Comparison of ENCODE assay signal across 9 cellular contexts in the genomic region with DNA sequence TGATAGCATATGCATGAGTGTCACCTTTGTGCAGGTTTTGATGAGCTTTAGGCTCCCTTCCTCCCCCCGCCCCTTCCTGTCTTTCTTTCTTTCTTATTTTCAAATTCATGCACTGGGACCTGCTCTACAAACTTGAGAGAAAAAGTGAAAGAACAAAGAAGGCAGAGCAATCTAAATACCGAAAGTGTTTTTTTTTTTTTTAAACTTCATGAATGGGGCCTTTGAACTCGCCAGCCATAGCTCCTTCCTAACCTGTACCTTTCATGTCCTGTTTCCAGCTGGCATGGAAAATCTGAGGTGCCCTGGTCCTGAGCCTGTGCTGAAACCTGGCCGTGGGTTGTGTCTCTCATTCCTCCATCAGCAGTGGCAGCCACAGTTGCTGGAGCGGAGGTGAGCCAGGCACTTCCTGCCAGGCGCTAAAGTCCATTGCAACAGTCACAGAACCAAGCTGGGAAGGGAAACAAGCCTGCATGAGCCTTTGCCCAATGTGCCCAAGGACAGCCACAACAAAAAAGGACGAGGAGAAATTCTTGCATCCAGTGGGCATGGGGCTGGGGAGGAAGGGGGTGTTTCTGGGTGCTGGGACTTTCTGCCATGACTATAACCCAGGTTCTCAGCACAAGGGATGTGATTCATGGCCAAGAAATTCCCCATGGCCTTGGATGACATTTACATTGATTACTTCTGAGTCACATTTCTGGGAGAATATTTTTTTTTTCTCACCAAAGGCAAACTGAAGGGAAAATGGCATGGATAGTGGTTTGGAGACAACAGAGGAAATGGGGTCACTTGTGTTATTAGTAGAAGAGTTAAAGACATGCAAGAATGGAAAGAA.
DNase-seq lines count a peak whose midpoint lies in the region; FAIRE-seq and TF ChIP-seq lines count a peak whose summit lies in the region.
"Had no signal": no experiment of that assay in that cellular context is flagged by ENCODE, and none has a peak within 500 bp of the region (broad histone marks: within the 10 kb centered on the region; RNA-seq: fewer than 3 reads in every experiment).

No MANE protein-coding gene starts in this region.

- intact Hi-C loops in adrenal gland (cut with DNase I): no loop called here
- intact Hi-C loops in posterior vena cava (cut with DNase I): no loop called here

- no peaks in the 10 kb centered on the region for H3K27me3 ChIP-seq in adrenal gland

- 57 to 73% (median 67%) methylated on average over 7 of the region's 7 CpGs for WGBS in adrenal gland, 4 donors

- peaks cover 13 to 16% of the 10 kb centered on the region in 2 donors for H3K4me1 ChIP-seq in adrenal gland (replicated peaks in 1 of 2)

- H3K27ac ChIP-seq in adrenal gland: peak overlapping the region in 3 of 5 donors; percentile 56 to 91 (median 69)
- H3K27ac ChIP-seq in substantia nigra (ENCODE audit: low read depth, low read length, poor library complexity, severe bottlenecking): no peak overlapping the region

- no peak for TF ChIP-seq CTCF in adrenal gland (IDR thresholded peaks at IDR 0.05)

- TF ChIP-seq POLR2A in adrenal gland (IDR thresholded peaks at IDR 0.05): peak in 1 of 2 donors; percentile 15

- DNase-seq in 8988T: peak; percentile 43
- DNase-seq in HTR-8/SVneo (ENCODE audit: insufficient read length, low spot score): peak; percentile 99
- DNase-seq in adrenal gland: peak; percentile 31 to 78 (median 72)
- DNase-seq in mucosa of gallbladder (ENCODE audit: low spot score): peak; percentile 41
- no peak for DNase-seq in posterior vena cava (ENCODE audit: low spot score)
- no peak for DNase-seq in substantia nigra (lab: John Stamatoyannopoulos, UW)
- DNase-seq in NCI-H1436 (lab: John Stamatoyannopoulos, UW): no peak
- DNase-seq in effector CD4-positive, alpha-beta T cell: no peak
- DNase-seq: NCI-H446 had no signal

- H3K9me3 ChIP-seq in adrenal gland (replicated peaks in 1 of 3): no peaks in the 10 kb centered on the region

- no peaks in the 10 kb centered on the region for H3K36me3 ChIP-seq in adrenal gland (replicated peaks in 1 of 2)

- H3K4me3 ChIP-seq in adrenal gland: peak overlapping the region in 1 of 4 donors; percentile 22

- peak; percentile 100 for FAIRE-seq in HTR-8/SVneo (lab: Jason Lieb, UNC)

Comparison
In these comparisons a context has a peak if more than half of its experiments do, and no peak if none do; other contexts are left out.
1. DNase-seq: peak in 8988T (single experiment), HTR-8/SVneo (single experiment), adrenal gland (7 of 7) and mucosa of gallbladder (single experiment); none in posterior vena cava (single experiment), substantia nigra (0 of 49), NCI-H1436 (single experiment) and effector CD4-positive, alpha-beta T cell (single experiment).